In the genomic region with DNA sequence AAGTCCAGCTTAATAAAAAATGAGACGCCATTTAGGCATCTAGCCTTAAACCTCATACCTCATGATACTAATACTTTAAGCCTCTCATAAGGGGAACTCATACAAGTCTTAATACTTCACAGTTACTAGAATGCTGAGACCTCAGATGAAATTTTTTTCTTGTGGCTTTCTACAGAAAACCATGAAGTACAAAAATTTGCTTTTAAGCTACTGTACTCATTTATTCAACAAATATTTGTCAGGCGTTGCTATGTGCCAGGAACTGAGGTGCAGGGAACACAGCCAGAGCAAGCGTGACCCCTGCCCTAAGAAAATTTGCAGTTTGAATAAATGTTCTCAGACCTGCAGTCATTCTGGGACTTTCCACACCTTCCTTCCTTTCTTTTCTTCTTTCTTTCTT, we compare ENCODE assay signal across 8 cellular contexts.
A peak's percentile ranks its signal among the peaks of the same experiment; 100 is the strongest.
DNase-seq lines count a peak whose midpoint lies in the region; ATAC-seq and TF ChIP-seq lines count a peak whose summit lies in the region.

No MANE protein-coding gene starts in this region.

- H3K27ac ChIP-seq in SU-DHL-6 (ENCODE audit: low read depth, low read length) (no peak overlapping the region), ascending aorta (no peak overlapping the region)

- H3F3A ChIP-seq in SU-DHL-6 (ENCODE audit: insufficient read depth), result no peaks in the 10 kb centered on the region; the same call in 1 of the 2 replicates

- H3K36me3 ChIP-seq in SU-DHL-6 (ENCODE audit: low read length) (no peaks in the 10 kb centered on the region), ascending aorta (no peaks in the 10 kb centered on the region)

- H3K9me3 Mint-ChIP-seq in natural killer cell, result no peaks in the 10 kb centered on the region
- H3K9me3 Mint-ChIP-seq in type B pancreatic cell, result no peaks in the 10 kb centered on the region

- DNase-seq in natural killer cell, result no peak
- DNase-seq in ascending aorta (ENCODE audit: low spot score in 2 of 2), result no peak
- no peak for DNase-seq in type B pancreatic cell (ENCODE audit: extremely low spot score, unreplicated experiment)
- no peak for DNase-seq in NCI-H1930 (lab: John Stamatoyannopoulos, UW)
- DNase-seq in NCI-H2107 (lab: John Stamatoyannopoulos, UW), result no peak

- H3K4me2 ChIP-seq in SU-DHL-6 (ENCODE audit: low read depth, low read length, poor library complexity, severe bottlenecking), result peak overlapping the region; percentile 43

- H3K9me2 ChIP-seq in SU-DHL-6 (replicated peaks; ENCODE audit: insufficient read depth, low read length), result no peaks in the 10 kb centered on the region

- H3K9ac ChIP-seq in SU-DHL-6 (ENCODE audit: low read length), result no peak overlapping the region

- H3K4me1 ChIP-seq in ascending aorta, result peaks cover 0 to 9% of the 10 kb centered on the region in 2 donors

- ATAC-seq in GM18499 (IDR thresholded peaks at IDR 0.05; ENCODE audit: insufficient read depth, unreplicated experiment) (peak; percentile 41), HG02571 (IDR thresholded peaks at IDR 0.05; ENCODE audit: unreplicated experiment) (peak; percentile 46), natural killer cell (peak in 2 of 3 donors; percentile 14 to 33)

- no peaks in the 10 kb centered on the region for H3K36me3 Mint-ChIP-seq in natural killer cell
- H3K36me3 Mint-ChIP-seq in type B pancreatic cell, result no peaks in the 10 kb centered on the region

- peaks cover 10 to 11% of the 10 kb centered on the region in 2 donors for H3K4me1 Mint-ChIP-seq in natural killer cell
- no peaks in the 10 kb centered on the region for H3K4me1 Mint-ChIP-seq in type B pancreatic cell (ENCODE audit: unreplicated experiment)

- no peaks in the 10 kb centered on the region for H4K20me1 ChIP-seq in SU-DHL-6 (ENCODE audit: low read depth, low read length)

- H3K4me3 ChIP-seq in SU-DHL-6 (ENCODE audit: insufficient read depth, low read length, poor library complexity, severe bottlenecking) (no peak overlapping the region), ascending aorta (no peak overlapping the region)

- H3K9me3 ChIP-seq in SU-DHL-6 (ENCODE audit: insufficient read depth, low read length) (no peaks in the 10 kb centered on the region), ascending aorta (no peaks in the 10 kb centered on the region)

- H2AFZ ChIP-seq in SU-DHL-6 (ENCODE audit: low read depth, low read length, severe bottlenecking), result no peak overlapping the region

- no peaks in the 10 kb centered on the region for H3K27me3 ChIP-seq in SU-DHL-6 (ENCODE audit: low read length)
- no peaks in the 10 kb centered on the region for H3K27me3 ChIP-seq in ascending aorta

- intact Hi-C loops in natural killer cell (cut with micrococcal nuclease), result loop anchor here (5.0 kb wide), 1 partner anchor 106 kb away; no protein-coding TSS in a partner anchor
- intact Hi-C loops in ascending aorta (cut with DNase I), result no loop called here

- TF ChIP-seq CTCF in SU-DHL-6 (IDR thresholded peaks at IDR 0.05; ENCODE audit: insufficient read depth, low read length, poor library complexity, severe bottlenecking) (no peak), natural killer cell (IDR thresholded peaks at IDR 0.05) (no peak), ascending aorta (IDR thresholded peaks at IDR 0.05) (no peak), type B pancreatic cell (conservative IDR thresholded peaks at IDR 0.05) (no peak)

- no peaks in the 10 kb centered on the region for H3K27me3 Mint-ChIP-seq in natural killer cell (ENCODE audit: low read depth in 2 of 2)
- H3K27me3 Mint-ChIP-seq in type B pancreatic cell, result no peaks in the 10 kb centered on the region

- H3K27ac Mint-ChIP-seq in natural killer cell (peak overlapping the region; percentile 86), type B pancreatic cell (no peak overlapping the region)

- H3K79me2 ChIP-seq in SU-DHL-6 (ENCODE audit: insufficient read depth, low read length), result no peaks in the 10 kb centered on the region

- no peak overlapping the region for H3K4me3 Mint-ChIP-seq in natural killer cell
- no peak overlapping the region for H3K4me3 Mint-ChIP-seq in type B pancreatic cell
